ENCODE assay signal across 38 cellular contexts in genomic region chr17:74565116-74565515, GRCh38. TPM values are rescaled to one million over a fixed set of nuclear protein-coding genes. Genes with fewer than 3 reads are reported as not detected.
"Had no signal": no experiment of that assay in that cellular context is flagged by ENCODE, and none has a peak within 500 bp of the region (broad histone marks: within the 10 kb centered on the region; RNA-seq: fewer than 3 reads in every experiment).

No MANE protein-coding gene starts in this region.

- H3K4me1 ChIP-seq: body of pancreas had no signal

- DNase-seq: activated CD4-positive, alpha-beta T cell treated with anti-CD3 and anti-CD28 coated beads for 1 hour; activated CD4-positive, alpha-beta T cell treated with anti-CD3 and anti-CD28 coated beads for 48 hours; activated CD4-positive, CD25-positive, alpha-beta regulatory T cell; activated CD8-positive, alpha-beta T cell treated with anti-CD3 and anti-CD28 coated beads for 36 hours; activated effector memory CD4-positive, alpha-beta T cell treated with anti-CD3 and anti-CD28 coated beads, Interleukin-2, amount 50 U/mL, for 16 hours; activated naive CD4-positive, alpha-beta T cell; activated naive CD4-positive, alpha-beta T cell treated with anti-CD3 and anti-CD28 coated beads, Interleukin-2, amount 50 U/mL, for 16 hours; activated naive CD8-positive, alpha-beta T cell treated with anti-CD3 and anti-CD28 coated beads for 36 hours; activated T-cell treated with anti-CD3 and anti-CD28 coated beads, Interleukin-2, amount 50 U/mL, for 1 hour; activated T-cell treated with anti-CD3 and anti-CD28 coated beads, Interleukin-2, amount 50 U/mL, for 72 hours; amygdala; body of pancreas; caudate nucleus; cerebellar nuclear complex; Karpas-422; KBM-7; MG63; NCI-H1048; NCI-H1105 treated with DMSO at 0.1 percent for 48 hours; NCI-H1436; NCI-H1694; NCI-H1930; NCI-H2107; NCI-H446 treated with DMSO at 0.1 percent for 48 hours; NCI-H524; NCI-H69; SHP77; SJCRH30; SK-N-SH; T-helper 17 cell; T-helper 9 cell; WERI-Rb-1 had no signal

- H3K36me3 ChIP-seq: MG63, SJCRH30, WERI-Rb-1 had no signal

- ATAC-seq: activated CD8-positive, alpha-beta T cell treated with anti-CD3 and anti-CD28 coated beads for 36 hours; activated T-cell treated with anti-CD3 and anti-CD28 coated beads, Interleukin-2, amount 50 U/mL, for 72 hours; activated T-helper 17 cell treated with anti-CD3 and anti-CD28 coated beads, Interleukin-2, amount 50 U/mL, for 72 hours; body of pancreas; T-helper 17 cell had no signal

- H3K9me3 Mint-ChIP-seq: activated CD8-positive, alpha-beta T cell treated with anti-CD3 and anti-CD28 coated beads for 36 hours; activated naive CD8-positive, alpha-beta T cell treated with anti-CD3 and anti-CD28 coated beads for 36 hours; activated T-helper 17 cell treated with anti-CD3 and anti-CD28 coated beads, Interleukin-2, amount 50 U/mL, for 72 hours had no signal

- H3K27me3 ChIP-seq: body of pancreas, MG63 had no signal

- H3K36me3 Mint-ChIP-seq: activated naive CD8-positive, alpha-beta T cell treated with anti-CD3 and anti-CD28 coated beads for 36 hours had no signal

- H3K9me3 ChIP-seq: body of pancreas, MG63, SJCRH30, SK-N-SH had no signal

- H3K27ac ChIP-seq: body of pancreas, SJCRH30, WERI-Rb-1 had no signal

- H3K4me3 ChIP-seq: body of pancreas, MG63, SJCRH30 had no signal

- H3K4me3 Mint-ChIP-seq: activated CD8-positive, alpha-beta T cell treated with anti-CD3 and anti-CD28 coated beads for 36 hours; activated naive CD8-positive, alpha-beta T cell treated with anti-CD3 and anti-CD28 coated beads for 36 hours; activated T-cell treated with anti-CD3 and anti-CD28 coated beads, Interleukin-2, amount 50 U/mL, for 72 hours; activated T-helper 17 cell treated with anti-CD3 and anti-CD28 coated beads, Interleukin-2, amount 50 U/mL, for 72 hours; IgD-negative memory B cell; T-helper 17 cell had no signal

- H3K27ac Mint-ChIP-seq: activated CD8-positive, alpha-beta T cell treated with anti-CD3 and anti-CD28 coated beads for 36 hours; activated naive CD8-positive, alpha-beta T cell treated with anti-CD3 and anti-CD28 coated beads for 36 hours; activated T-cell treated with anti-CD3 and anti-CD28 coated beads, Interleukin-2, amount 50 U/mL, for 72 hours; activated T-helper 17 cell treated with anti-CD3 and anti-CD28 coated beads, Interleukin-2, amount 50 U/mL, for 72 hours; T-helper 17 cell had no signal

RNA-seq across cellular contexts. Expression of gene CD300H, which starts 2.2 kb away (rescaled TPM):
- total RNA-seq: activated CD8-positive, alpha-beta memory T cell treated with anti-CD3 and anti-CD28 coated beads for 36 hours; activated CD8-positive, alpha-beta T cell treated with anti-CD3 and anti-CD28 coated beads for 36 hours; activated naive CD8-positive, alpha-beta T cell treated with anti-CD3 and anti-CD28 coated beads for 36 hours; activated T-cell treated with anti-CD3 and anti-CD28 coated beads, Interleukin-2, amount 50 U/mL, for 72 hours; activated T-helper 17 cell treated with anti-CD3 and anti-CD28 coated beads, Interleukin-2, amount 50 U/mL, for 72 hours; astrocyte; body of pancreas; bronchial epithelial cell; OCI-LY7; SJCRH30; T-helper 17 cell had no signal

RNA-seq across cellular contexts. Expression of gene CD300C, which starts 19.2 kb away (rescaled TPM):
- total RNA-seq: activated CD8-positive, alpha-beta memory T cell treated with anti-CD3 and anti-CD28 coated beads for 36 hours; activated CD8-positive, alpha-beta T cell treated with anti-CD3 and anti-CD28 coated beads for 36 hours; activated naive CD8-positive, alpha-beta T cell treated with anti-CD3 and anti-CD28 coated beads for 36 hours; bronchial epithelial cell; OCI-LY7; SJCRH30 had no signal

RNA-seq across cellular contexts. Expression of gene CD300LD, which starts 27.0 kb away (rescaled TPM):
- total RNA-seq: activated CD8-positive, alpha-beta memory T cell treated with anti-CD3 and anti-CD28 coated beads for 36 hours; activated CD8-positive, alpha-beta T cell treated with anti-CD3 and anti-CD28 coated beads for 36 hours; activated naive CD8-positive, alpha-beta T cell treated with anti-CD3 and anti-CD28 coated beads for 36 hours; activated T-helper 17 cell treated with anti-CD3 and anti-CD28 coated beads, Interleukin-2, amount 50 U/mL, for 72 hours; astrocyte; body of pancreas; bronchial epithelial cell; OCI-LY7; SJCRH30; T-helper 17 cell had no signal

RNA-seq across cellular contexts. Expression of gene CD300LB, which starts 33.8 kb away (rescaled TPM):
- total RNA-seq: activated CD8-positive, alpha-beta memory T cell treated with anti-CD3 and anti-CD28 coated beads for 36 hours; activated CD8-positive, alpha-beta T cell treated with anti-CD3 and anti-CD28 coated beads for 36 hours; activated naive CD8-positive, alpha-beta T cell treated with anti-CD3 and anti-CD28 coated beads for 36 hours; activated T-cell treated with anti-CD3 and anti-CD28 coated beads, Interleukin-2, amount 50 U/mL, for 72 hours; activated T-helper 17 cell treated with anti-CD3 and anti-CD28 coated beads, Interleukin-2, amount 50 U/mL, for 72 hours; astrocyte; body of pancreas; bronchial epithelial cell; OCI-LY7; SJCRH30 had no signal

RNA-seq across cellular contexts. Expression of gene CD300E, which starts 58.4 kb away (rescaled TPM):
- total RNA-seq: activated CD8-positive, alpha-beta memory T cell treated with anti-CD3 and anti-CD28 coated beads for 36 hours; activated CD8-positive, alpha-beta T cell treated with anti-CD3 and anti-CD28 coated beads for 36 hours; activated naive CD8-positive, alpha-beta T cell treated with anti-CD3 and anti-CD28 coated beads for 36 hours; activated T-cell treated with anti-CD3 and anti-CD28 coated beads, Interleukin-2, amount 50 U/mL, for 72 hours; activated T-helper 17 cell treated with anti-CD3 and anti-CD28 coated beads, Interleukin-2, amount 50 U/mL, for 72 hours; astrocyte; body of pancreas; bronchial epithelial cell; OCI-LY7 had no signal
